Comparison of ENCODE assay signal across 27 cellular contexts in the genomic region with DNA sequence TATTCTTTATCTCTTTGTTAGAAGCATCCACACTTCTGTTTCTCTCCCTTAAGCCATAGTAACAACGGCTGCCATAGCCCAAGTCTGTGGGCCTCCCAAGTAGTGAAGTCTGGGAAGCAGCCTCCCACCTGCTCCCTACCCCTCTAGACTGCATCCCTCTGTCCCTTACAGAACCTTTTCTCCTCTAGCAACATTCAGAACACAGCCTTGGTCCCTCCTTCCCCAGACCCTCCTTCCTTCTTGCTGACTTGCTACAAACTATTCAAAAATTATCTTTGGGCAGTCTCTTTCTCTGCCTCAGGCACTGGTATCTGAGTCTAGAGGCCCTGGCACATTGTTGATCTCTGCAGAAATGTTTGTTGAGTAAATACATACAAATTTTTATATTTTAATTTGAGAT. TPM values are rescaled to one million over a fixed set of nuclear protein-coding genes. Genes with fewer than 3 reads are reported as not detected.
DNase-seq lines count a peak whose midpoint lies in the region; ATAC-seq and TF ChIP-seq lines count a peak whose summit lies in the region.
"Had no signal": no experiment of that assay in that cellular context is flagged by ENCODE, and none has a peak within 500 bp of the region (broad histone marks: within the 10 kb centered on the region; RNA-seq: fewer than 3 reads in every experiment).

No MANE protein-coding gene starts in this region.

- peak overlapping the region in 1 of 3 donors; percentile 80 for H3K27ac Mint-ChIP-seq in CD4-positive, CD25-positive, alpha-beta regulatory T cell
- H3K27ac Mint-ChIP-seq in activated B cell treated with CpG ODN at 0.5 μM for 24 hours = no peak overlapping the region
- H3K27ac Mint-ChIP-seq in naive B cell = peak overlapping the region in 1 of 6 donors; percentile 38
- H3K27ac Mint-ChIP-seq: activated naive CD8-positive, alpha-beta T cell; stimulated activated naive B cell treated with anti-CD40 and anti-IgM and Interleukin-4, amounts not matched to agents 10 μg/mL and 1 μg/mL and 100 μg/mL, for 72 hours had no signal

- TF ChIP-seq POLR2A in prostate gland (IDR thresholded peaks at IDR 0.05) = no peak

- H3K9me3 Mint-ChIP-seq in CD4-positive, CD25-positive, alpha-beta regulatory T cell = peaks cover 0 to 2% (median 0%) of the 10 kb centered on the region in 7 donors
- H3K9me3 Mint-ChIP-seq in activated B cell treated with CpG ODN at 0.5 μM for 24 hours = no peaks in the 10 kb centered on the region
- no peaks in the 10 kb centered on the region for H3K9me3 Mint-ChIP-seq in naive B cell
- H3K9me3 Mint-ChIP-seq: stimulated activated naive B cell treated with anti-CD40 and anti-IgM and Interleukin-4, amounts not matched to agents 10 μg/mL and 1 μg/mL and 100 μg/mL, for 72 hours had no signal

- H3K27ac ChIP-seq in 22Rv1 = peak overlapping the region; percentile 34
- H3K27ac ChIP-seq in CD4-positive, CD25-positive, alpha-beta regulatory T cell (ENCODE audit: insufficient read depth, low read length, poor library complexity, severe bottlenecking) = no peak overlapping the region
- peak overlapping the region in 1 of 2 donors; percentile 30 for H3K27ac ChIP-seq in prostate gland

- H3K27me3 ChIP-seq in CD4-positive, CD25-positive, alpha-beta regulatory T cell (ENCODE audit: control insufficient read depth, insufficient read depth, low read length) = no peaks in the 10 kb centered on the region
- no peaks in the 10 kb centered on the region for H3K27me3 ChIP-seq in prostate gland (replicated peaks; ENCODE audit: insufficient read depth)

- no peak for ATAC-seq in CD4-positive, CD25-positive, alpha-beta regulatory T cell (ENCODE audit: low read depth in 2 of 2)
- ATAC-seq in activated B cell treated with CpG ODN at 0.5 μM for 24 hours (ENCODE audit: low read depth) (no peak), naive B cell (ENCODE audit: low read depth in 2 of 2) (no peak), GM18498 (IDR thresholded peaks at IDR 0.05; ENCODE audit: unreplicated experiment) (no peak), HG03378 (IDR thresholded peaks at IDR 0.05; ENCODE audit: unreplicated experiment) (no peak)
- ATAC-seq: left lobe of liver; stimulated activated naive B cell treated with anti-CD40 and anti-IgM and Interleukin-4, amounts not matched to agents 10 μg/mL and 1 μg/mL and 100 μg/mL, for 72 hours; T-helper 17 cell had no signal

- peaks cover 8% of the 10 kb centered on the region for H3K27me3 Mint-ChIP-seq in CD4-positive, CD25-positive, alpha-beta regulatory T cell
- H3K27me3 Mint-ChIP-seq in activated B cell treated with CpG ODN at 0.5 μM for 24 hours (peaks cover 3% of the 10 kb centered on the region), naive B cell (peaks cover 0 to 10% (median 9%) of the 10 kb centered on the region in 3 donors)
- H3K27me3 Mint-ChIP-seq: activated naive CD8-positive, alpha-beta T cell; T-helper 17 cell had no signal

- H3K36me3 Mint-ChIP-seq in CD4-positive, CD25-positive, alpha-beta regulatory T cell = peaks cover 4% of the 10 kb centered on the region
- H3K36me3 Mint-ChIP-seq in activated B cell treated with CpG ODN at 0.5 μM for 24 hours (ENCODE audit: low read depth) (peaks cover 7% of the 10 kb centered on the region), naive B cell (peaks cover 0 to 8% of the 10 kb centered on the region in 2 donors)
- H3K36me3 Mint-ChIP-seq: activated naive CD8-positive, alpha-beta T cell had no signal

- peaks cover 40% of the 10 kb centered on the region for H3K4me1 ChIP-seq in CD4-positive, CD25-positive, alpha-beta regulatory T cell (ENCODE audit: control insufficient read depth, insufficient read depth, low read length, poor library complexity, severe bottlenecking)
- peaks cover 17% of the 10 kb centered on the region for H3K4me1 ChIP-seq in prostate gland (replicated peaks)

- H3K36me3 ChIP-seq in CD4-positive, CD25-positive, alpha-beta regulatory T cell (ENCODE audit: control insufficient read depth, insufficient read depth, low read length) = no peaks in the 10 kb centered on the region
- no peaks in the 10 kb centered on the region for H3K36me3 ChIP-seq in prostate gland

- POLR2A ChIA-PET in activated B cell treated with CpG ODN at 0.5 μM for 24 hours (lab: Charles Lee) = interaction anchor here (0.6 kb wide), 2 partner anchors 21 to 344 kb away, joined by 4 to 7 read pairs; no protein-coding TSS in a partner anchor

- no peaks in the 10 kb centered on the region for H3K9me3 ChIP-seq in CD4-positive, CD25-positive, alpha-beta regulatory T cell (ENCODE audit: control insufficient read depth in 2 of 2, low read length in 2 of 2)
- H3K9me3 ChIP-seq in prostate gland = no peaks in the 10 kb centered on the region

- peaks cover 0 to 37% (median 15%) of the 10 kb centered on the region in 4 donors for H3K4me1 Mint-ChIP-seq in CD4-positive, CD25-positive, alpha-beta regulatory T cell
- H3K4me1 Mint-ChIP-seq in activated B cell treated with CpG ODN at 0.5 μM for 24 hours = peaks cover 20% of the 10 kb centered on the region
- H3K4me1 Mint-ChIP-seq in naive B cell = peaks cover 24 to 31% (median 29%) of the 10 kb centered on the region in 3 donors

- DNase-seq in CD4-positive, CD25-positive, alpha-beta regulatory T cell = no peak
- DNase-seq in activated B cell treated with CpG ODN at 0.5 μM for 24 hours = no peak
- no peak for DNase-seq in naive B cell
- DNase-seq in SHP77 treated with DMSO at 0.1 percent for 48 hours (lab: John Stamatoyannopoulos, UW) = no peak
- no peak for DNase-seq in prostate gland (ENCODE audit: low spot score)
- DNase-seq: activated CD4-positive, alpha-beta T cell treated with anti-CD3 and anti-CD28 coated beads for 4 hours; aorta; DMS 273 treated with DMSO at 0.1 percent for 48 hours; MV-4-11; NCI-H1436 treated with DMSO at 0.1 percent for 48 hours; NCI-H446; NCI-H82; stimulated activated CD4-positive, alpha-beta T cell treated with anti-CD3 and anti-CD28 coated beads, Interleukin-15, amount 100 ng/mL, for 24 hours; stimulated activated naive B cell treated with anti-CD40 and anti-IgM and Interleukin-4, amounts not matched to agents 10 μg/mL and 1 μg/mL and 100 μg/mL, for 72 hours; T-helper 17 cell had no signal

- H3K4me3 ChIP-seq in CD4-positive, CD25-positive, alpha-beta regulatory T cell (ENCODE audit: low read depth, low read length) = no peak overlapping the region
- no peak overlapping the region for H3K4me3 ChIP-seq in prostate gland

- peak overlapping the region; percentile 56 to 92 (median 71) for H3K4me3 Mint-ChIP-seq in CD4-positive, CD25-positive, alpha-beta regulatory T cell
- H3K4me3 Mint-ChIP-seq in activated B cell treated with CpG ODN at 0.5 μM for 24 hours = peak overlapping the region; percentile 48
- H3K4me3 Mint-ChIP-seq in naive B cell = peak overlapping the region in 6 of 8 donors; percentile 6 to 99 (median 42)
- H3K4me3 Mint-ChIP-seq: stimulated activated naive B cell treated with anti-CD40 and anti-IgM and Interleukin-4, amounts not matched to agents 10 μg/mL and 1 μg/mL and 100 μg/mL, for 72 hours; T-helper 17 cell had no signal

- no peak for TF ChIP-seq CTCF in 22Rv1 (IDR thresholded peaks at IDR 0.05)
- no peak for TF ChIP-seq CTCF in activated B cell treated with CpG ODN at 0.5 μM for 24 hours (IDR thresholded peaks at IDR 0.05)
- no peak for TF ChIP-seq CTCF in prostate gland (IDR thresholded peaks at IDR 0.05)

- intact Hi-C loops in activated B cell treated with CpG ODN at 0.5 μM for 24 hours (cut with micrococcal nuclease) = no loop called here
- intact Hi-C loops in prostate gland (cut with DNase I) = no loop called here

- WGBS in prostate gland = 83% methylated on average over 1 of the region's 1 CpG

- CTCF ChIA-PET in activated B cell treated with CpG ODN at 0.5 μM for 24 hours (lab: Charles Lee) = interaction anchor here (1.2 to 1.9 kb wide), 3 partner anchors 11 to 78 kb away, joined by 3 to 19 read pairs (median 9); no protein-coding TSS in a partner anchor

RNA-seq across cellular contexts. Expression of a gene that starts 2.3 kb away (rescaled TPM):
- total RNA-seq in CD4-positive, CD25-positive, alpha-beta regulatory T cell = 0.89 TPM
- not detected for polyA plus RNA-seq in CD4-positive, CD25-positive, alpha-beta regulatory T cell
- total RNA-seq in activated B cell treated with CpG ODN at 0.5 μM for 24 hours (not detected in 2 replicates), prostate gland (10 to 100 TPM in 1 of 2 donors, under 1 TPM in 1; 0.73 to 16.9 TPM)
- not detected for polyA plus RNA-seq in naive B cell (ENCODE audit: low read depth in 6 of 6)
- total RNA-seq: RPMI7951 had no signal
- polyA plus RNA-seq: CD14-positive monocyte had no signal

RNA-seq across cellular contexts. Expression of a gene that starts 2.5 kb away (rescaled TPM):
- 113 TPM for total RNA-seq in CD4-positive, CD25-positive, alpha-beta regulatory T cell
- 10 to 100 TPM; 22.2 to 35.8 (median 33.4) TPM for polyA plus RNA-seq in CD4-positive, CD25-positive, alpha-beta regulatory T cell
- total RNA-seq in activated B cell treated with CpG ODN at 0.5 μM for 24 hours (60.2 and 68.7 TPM in 2 replicates), prostate gland (100 to 1,000 TPM in 1 of 2 donors, 10 to 100 TPM in 1; 77.6 to 152 TPM)
- 10 to 100 TPM; 17.5 to 23.6 (median 20.7) TPM for polyA plus RNA-seq in naive B cell (ENCODE audit: low read depth in 6 of 6)

RNA-seq across cellular contexts. Expression of a gene that starts 17.4 kb away (rescaled TPM):
- 3.7 TPM for total RNA-seq in CD4-positive, CD25-positive, alpha-beta regulatory T cell
- under 1 TPM in 2 of 4 donors, not detected in 2; 0.32 TPM for polyA plus RNA-seq in CD4-positive, CD25-positive, alpha-beta regulatory T cell
- total RNA-seq in activated B cell treated with CpG ODN at 0.5 μM for 24 hours = 2.3 and 2.7 TPM in 2 replicates
- under 1 TPM in 1 of 6 donors, not detected in 5; 0.45 TPM for polyA plus RNA-seq in naive B cell (ENCODE audit: low read depth in 6 of 6)
- 10 to 100 TPM in 1 of 2 donors, not detected in 1; 11.9 TPM for total RNA-seq in prostate gland
- total RNA-seq: H1, left lobe of liver, LHCN-M2, RPMI7951, SK-MEL-5, ureter had no signal
- polyA plus RNA-seq: neural cell had no signal

RNA-seq across cellular contexts. Expression of a gene that starts 45.2 kb away (rescaled TPM):
- total RNA-seq in CD4-positive, CD25-positive, alpha-beta regulatory T cell = 52.8 TPM
- polyA plus RNA-seq in CD4-positive, CD25-positive, alpha-beta regulatory T cell = 10 to 100 TPM; 42.3 to 72.2 (median 49.4) TPM
- total RNA-seq in activated B cell treated with CpG ODN at 0.5 μM for 24 hours (41.2 and 45.0 TPM in 2 replicates), prostate gland (10 to 100 TPM; 44.1 to 60.5 TPM)
- 10 to 100 TPM; 21.8 to 46.8 (median 27.5) TPM for polyA plus RNA-seq in naive B cell (ENCODE audit: low read depth in 6 of 6)

RNA-seq across cellular contexts. Expression of a gene that starts 51.8 kb away (rescaled TPM):
- total RNA-seq in CD4-positive, CD25-positive, alpha-beta regulatory T cell = 73.1 TPM
- 10 to 100 TPM; 10.2 to 15.9 (median 13.5) TPM for polyA plus RNA-seq in CD4-positive, CD25-positive, alpha-beta regulatory T cell
- total RNA-seq in activated B cell treated with CpG ODN at 0.5 μM for 24 hours = 61.0 and 65.5 TPM in 2 replicates
- polyA plus RNA-seq in naive B cell (ENCODE audit: low read depth in 6 of 6) = 10 to 100 TPM; 10.9 to 24.6 (median 19.5) TPM
- 10 to 100 TPM; 24.2 to 62.8 TPM for total RNA-seq in prostate gland
